In genomic region chr5:132238901-132239500, GRCh38 we compare ENCODE assay signal across 10 cellular contexts. TPM values are rescaled to one million over a fixed set of nuclear protein-coding genes. Genes with fewer than 3 reads are reported as not detected.
"Had no signal": no experiment of that assay in that cellular context is flagged by ENCODE, and none has a peak within 500 bp of the region (broad histone marks: within the 10 kb centered on the region; RNA-seq: fewer than 3 reads in every experiment).

No MANE protein-coding gene starts in this region.

- H3K4me1 Mint-ChIP-seq: activated CD4-positive, alpha-beta T cell treated with anti-CD3 and anti-CD28 coated beads, Interleukin-2, amount 10 ng/mL, durations not matched to agents 7 days and 5 days; brain; stimulated activated memory B cell treated with anti-CD40 and anti-IgM and Interleukin-4, amounts not matched to agents 10 μg/mL and 1 μg/mL and 100 μg/mL, for 72 hours had no signal

- H3K27ac ChIP-seq: dorsolateral prefrontal cortex, left lung, psoas muscle, thoracic aorta had no signal

- H3K27me3 ChIP-seq: dorsolateral prefrontal cortex, left lung had no signal

- H3K4me3 Mint-ChIP-seq: activated CD4-positive, alpha-beta T cell treated with anti-CD3 and anti-CD28 coated beads, Interleukin-2, amount 10 ng/mL, durations not matched to agents 7 days and 5 days; activated naive CD8-positive, alpha-beta T cell treated with anti-CD3 and anti-CD28 coated beads for 36 hours; activated T-helper 1 cell treated with anti-CD3 and anti-CD28 coated beads, Interleukin-12 subunit alpha, Interleukin-12 subunit beta, Interleukin-2, Interleukin-4 antibody, amounts not matched to agents 30 ng/mL and 10 ng/mL and 1 ng/mL, durations not matched to agents 14 hours and 24 hours and 36 hours; brain; stimulated activated memory B cell treated with anti-CD40 and anti-IgM and Interleukin-4, amounts not matched to agents 10 μg/mL and 1 μg/mL and 100 μg/mL, for 72 hours had no signal

- H3K9me3 ChIP-seq: psoas muscle, thoracic aorta had no signal

- H3K27ac Mint-ChIP-seq: activated CD4-positive, alpha-beta T cell treated with anti-CD3 and anti-CD28 coated beads, Interleukin-2, amount 10 ng/mL, durations not matched to agents 7 days and 5 days; activated naive CD8-positive, alpha-beta T cell treated with anti-CD3 and anti-CD28 coated beads for 36 hours; activated T-helper 1 cell treated with anti-CD3 and anti-CD28 coated beads, Interleukin-12 subunit alpha, Interleukin-12 subunit beta, Interleukin-2, Interleukin-4 antibody, amounts not matched to agents 30 ng/mL and 10 ng/mL and 1 ng/mL, durations not matched to agents 14 hours and 24 hours and 36 hours; brain; stimulated activated memory B cell treated with anti-CD40 and anti-IgM and Interleukin-4, amounts not matched to agents 10 μg/mL and 1 μg/mL and 100 μg/mL, for 72 hours had no signal

- H3K4me3 ChIP-seq: dorsolateral prefrontal cortex, left lung, psoas muscle, smooth muscle cell, thoracic aorta had no signal

- H3K4me1 ChIP-seq: left lung, psoas muscle had no signal

- H3K36me3 Mint-ChIP-seq: activated naive CD8-positive, alpha-beta T cell treated with anti-CD3 and anti-CD28 coated beads for 36 hours; brain had no signal

- H3K36me3 ChIP-seq: left lung, thoracic aorta had no signal

- H3K9me3 Mint-ChIP-seq: activated naive CD8-positive, alpha-beta T cell treated with anti-CD3 and anti-CD28 coated beads for 36 hours had no signal

RNA-seq across cellular contexts. Expression of gene PDLIM4, which starts 18.5 kb away (rescaled TPM):
- total RNA-seq: activated CD4-positive, alpha-beta T cell treated with anti-CD3 and anti-CD28 coated beads, Interleukin-2, amount 10 ng/mL, durations not matched to agents 7 days and 5 days had no signal

RNA-seq across cellular contexts. Expression of gene SLC22A4, which starts 55.2 kb away (rescaled TPM):
- total RNA-seq: activated CD4-positive, alpha-beta T cell treated with anti-CD3 and anti-CD28 coated beads, Interleukin-2, amount 10 ng/mL, durations not matched to agents 7 days and 5 days had no signal
